In genomic region chr6:37172991-37173572, GRCh38 we compare ENCODE assay signal across 11 cellular contexts. TPM values are rescaled to one million over a fixed set of nuclear protein-coding genes. Genes with fewer than 3 reads are reported as not detected.
DNase-seq lines count a peak whose midpoint lies in the region; ATAC-seq and TF ChIP-seq lines count a peak whose summit lies in the region.
"Had no signal": no experiment of that assay in that cellular context is flagged by ENCODE, and none has a peak within 500 bp of the region (broad histone marks: within the 10 kb centered on the region; RNA-seq: fewer than 3 reads in every experiment).

No MANE protein-coding gene starts in this region.

- no peak for DNase-seq in right atrium auricular region (ENCODE audit: low spot score)
- DNase-seq in cardiac septum (ENCODE audit: low spot score) = no peak
- no peak for DNase-seq in central memory CD8-positive, alpha-beta T cell (ENCODE audit: low spot score in 2 of 2)
- no peak for DNase-seq in naive thymus-derived CD4-positive, alpha-beta T cell
- no peak for DNase-seq in activated CD4-positive, CD25-positive, alpha-beta regulatory T cell (lab: John Stamatoyannopoulos, UW)
- no peak for DNase-seq in DMS53 treated with DMSO at 0.1 percent for 48 hours (lab: John Stamatoyannopoulos, UW; ENCODE audit: unreplicated experiment)
- DNase-seq: NCI-H1092 treated with DMSO at 0.1 percent for 48 hours, SIG-M5 had no signal

- peak overlapping the region; percentile 96 for H3K4me3 Mint-ChIP-seq in central memory CD8-positive, alpha-beta T cell
- peak overlapping the region; percentile 92 to 100 (median 94) for H3K4me3 Mint-ChIP-seq in naive thymus-derived CD4-positive, alpha-beta T cell

- peaks cover 71% of the 10 kb centered on the region for H3K36me3 Mint-ChIP-seq in central memory CD8-positive, alpha-beta T cell (ENCODE audit: insufficient read depth)
- H3K36me3 Mint-ChIP-seq in naive thymus-derived CD4-positive, alpha-beta T cell = peaks cover 24 to 67% (median 52%) of the 10 kb centered on the region in 5 donors

- CTCF ChIA-PET in naive thymus-derived CD4-positive, alpha-beta T cell (lab: Charles Lee) = interaction anchor here (0.6 to 15.1 kb wide), 19 partner anchors 8 to 404 kb away, joined by 3 to 443 read pairs (median 4); no protein-coding TSS in a partner anchor

- H3K27me3 Mint-ChIP-seq in central memory CD8-positive, alpha-beta T cell = no peaks in the 10 kb centered on the region
- no peaks in the 10 kb centered on the region for H3K27me3 Mint-ChIP-seq in naive thymus-derived CD4-positive, alpha-beta T cell

- no peak for ATAC-seq in central memory CD8-positive, alpha-beta T cell (replicated peaks; ENCODE audit: extremely low read depth, poor library complexity, severe bottlenecking)
- ATAC-seq in naive thymus-derived CD4-positive, alpha-beta T cell = no peak
- no peak for ATAC-seq in HG02588 (IDR thresholded peaks at IDR 0.05; ENCODE audit: unreplicated experiment)
- ATAC-seq in HG02840 (IDR thresholded peaks at IDR 0.05; ENCODE audit: low FRiP score, unreplicated experiment) = no peak

- peak overlapping the region in 1 of 2 donors; percentile 82 for H3K4me3 ChIP-seq in right atrium auricular region
- peak overlapping the region; percentile 71 for H3K4me3 ChIP-seq in naive thymus-derived CD4-positive, alpha-beta T cell (ENCODE audit: low read length)

- H3K27ac ChIP-seq in right atrium auricular region = peak overlapping the region; percentile 95 to 99
- H3K27ac ChIP-seq in naive thymus-derived CD4-positive, alpha-beta T cell (ENCODE audit: low read depth, low read length) = peak overlapping the region; percentile 77

- no peak for TF ChIP-seq CTCF in right atrium auricular region (IDR thresholded peaks at IDR 0.05)

- H3K9me3 Mint-ChIP-seq in central memory CD8-positive, alpha-beta T cell = no peaks in the 10 kb centered on the region
- H3K9me3 Mint-ChIP-seq in naive thymus-derived CD4-positive, alpha-beta T cell = peaks cover 0 to 3% (median 0%) of the 10 kb centered on the region in 11 donors

- peaks cover 60% of the 10 kb centered on the region for H3K4me1 Mint-ChIP-seq in central memory CD8-positive, alpha-beta T cell
- H3K4me1 Mint-ChIP-seq in naive thymus-derived CD4-positive, alpha-beta T cell = peaks cover 49 to 69% (median 66%) of the 10 kb centered on the region in 7 donors

- peak overlapping the region; percentile 96 for H3K27ac Mint-ChIP-seq in central memory CD8-positive, alpha-beta T cell (ENCODE audit: low read depth)
- peak overlapping the region; percentile 93 to 98 (median 94) for H3K27ac Mint-ChIP-seq in naive thymus-derived CD4-positive, alpha-beta T cell
- H3K27ac Mint-ChIP-seq: progenitor cell of endocrine pancreas had no signal

- H3K27me3 ChIP-seq in right atrium auricular region = no peaks in the 10 kb centered on the region
- no peaks in the 10 kb centered on the region for H3K27me3 ChIP-seq in naive thymus-derived CD4-positive, alpha-beta T cell (ENCODE audit: control insufficient read depth in 2 of 2, insufficient read depth in 2 of 2, low read length in 2 of 2)

- peaks cover 51% of the 10 kb centered on the region for H3K36me3 ChIP-seq in right atrium auricular region
- peaks cover 32 to 48% (median 36%) of the 10 kb centered on the region in 3 experiments for H3K36me3 ChIP-seq in naive thymus-derived CD4-positive, alpha-beta T cell (ENCODE audit: control insufficient read depth in 2 of 3, insufficient read depth in 3 of 3, low read length in 3 of 3)

- intact Hi-C loops in cardiac septum (cut with DNase I) = loop anchor here (1.0 to 10.0 kb wide), 6 partner anchors 34 to 408 kb away; partner anchors contain the start of gene C6orf89
- intact Hi-C loops in naive thymus-derived CD4-positive, alpha-beta T cell (cut with micrococcal nuclease) = loop anchor here (1.0 to 5.0 kb wide), 15 partner anchors 10 to 576 kb away; partner anchors contain the start of genes C6orf89 (in 2 of the 2), CDKN1A (in 1 of the 2) and TMEM217 (in 1 of the 2)

- peaks cover 0 to 51% of the 10 kb centered on the region in 2 donors for H3K4me1 ChIP-seq in right atrium auricular region
- peaks cover 41 to 51% of the 10 kb centered on the region in 2 donors for H3K4me1 ChIP-seq in naive thymus-derived CD4-positive, alpha-beta T cell (ENCODE audit: control insufficient read depth in 2 of 2, insufficient read depth in 2 of 2, low read length in 2 of 2)

- H3K9me3 ChIP-seq in right atrium auricular region = no peaks in the 10 kb centered on the region
- no peaks in the 10 kb centered on the region for H3K9me3 ChIP-seq in naive thymus-derived CD4-positive, alpha-beta T cell (ENCODE audit: control insufficient read depth in 2 of 3, low read length in 3 of 3)

- POLR2A ChIA-PET in naive thymus-derived CD4-positive, alpha-beta T cell (lab: Charles Lee) = interaction anchor here (0.6 to 10.5 kb wide), 13 partner anchors 9 to 1465 kb away, joined by 3 to 276 read pairs (median 29); partner anchors contain the start of gene MTCH1

RNA-seq across cellular contexts. Expression of gene PIM1, which starts 3.1 kb away (rescaled TPM):
- total RNA-seq in right atrium auricular region = 10 to 100 TPM; 28.0 to 46.2 TPM
- 16.6 TPM for total RNA-seq in cardiac septum
- 100 to 1,000 TPM; 100 to 550 (median 172) TPM for total RNA-seq in naive thymus-derived CD4-positive, alpha-beta T cell
- 100 to 1,000 TPM; 249 to 304 TPM for polyA plus RNA-seq in naive thymus-derived CD4-positive, alpha-beta T cell
